In genomic region chr14:99602054-99602787, GRCh38 we compare ENCODE assay signal across 8 cellular contexts. TPM values are rescaled to one million over a fixed set of nuclear protein-coding genes. Genes with fewer than 3 reads are reported as not detected.
A peak's percentile ranks its signal among the peaks of the same experiment; 100 is the strongest.
DNase-seq lines count a peak whose midpoint lies in the region; ATAC-seq and TF ChIP-seq lines count a peak whose summit lies in the region.

No MANE protein-coding gene starts in this region.

- CTCF ChIA-PET in A673 (lab: Charles Lee), result interaction anchor here (1.0 kb wide), 1 partner anchor 15 kb away, joined by 3 read pairs; no protein-coding TSS in a partner anchor

- H3K27ac ChIP-seq in A673 (ENCODE audit: low read depth, low read length, poor library complexity, severe bottlenecking) (peak overlapping the region; percentile 45), adrenal gland (peak overlapping the region; percentile 67 to 86 (median 74)), right lobe of liver (peak overlapping the region; percentile 81 to 94 (median 91))

- H3K4me1 Mint-ChIP-seq in type B pancreatic cell (ENCODE audit: unreplicated experiment), result peaks cover 52% of the 10 kb centered on the region

- no peaks in the 10 kb centered on the region for H3K9me3 ChIP-seq in A673 (ENCODE audit: low read depth, low read length, poor library complexity, severe bottlenecking)
- no peaks in the 10 kb centered on the region for H3K9me3 ChIP-seq in adrenal gland (replicated peaks in 1 of 3)
- H3K9me3 ChIP-seq in right lobe of liver, result no peaks in the 10 kb centered on the region

- no peaks in the 10 kb centered on the region for H3K36me3 ChIP-seq in A673 (ENCODE audit: insufficient read depth, low read length, poor library complexity, severe bottlenecking)
- no peaks in the 10 kb centered on the region for H3K36me3 ChIP-seq in adrenal gland (replicated peaks in 1 of 2)
- H3K36me3 ChIP-seq in right lobe of liver, result no peaks in the 10 kb centered on the region

- TSS peak; percentile 40 for BruUV-seq in A673 (replicated peaks; lab: Mats Ljungman, UMichigan)

- POLR2A ChIA-PET in A673 (lab: Charles Lee; ENCODE audit: low non-redundant PET), result no interaction called here

- peak; percentile 40 for DNase-seq in A673 (ENCODE audit: low spot score)
- DNase-seq in HK-2 (ENCODE audit: unreplicated experiment), result peak; percentile 22
- DNase-seq in adrenal gland, result peak in 1 of 7 donors; percentile 37
- DNase-seq in right lobe of liver, result peak; percentile 79 to 86 (median 84)
- no peak for DNase-seq in type B pancreatic cell (ENCODE audit: extremely low spot score, unreplicated experiment)
- no peak for DNase-seq in activated effector memory CD4-positive, alpha-beta T cell treated with Interleukin-2 at 50 U/mL for 16 hours
- DNase-seq in COLO829 (ENCODE audit: low spot score), result no peak

- H3K4me1 ChIP-seq in A673 (ENCODE audit: insufficient read depth, low read length, poor library complexity, severe bottlenecking) (peaks cover 24% of the 10 kb centered on the region), adrenal gland (replicated peaks in 1 of 2) (peaks cover 53 to 55% of the 10 kb centered on the region in 2 donors), right lobe of liver (peaks cover 0 to 50% (median 27%) of the 10 kb centered on the region in 4 donors)

- H3K36me3 Mint-ChIP-seq in type B pancreatic cell, result no peaks in the 10 kb centered on the region

- TF ChIP-seq POLR2A in adrenal gland (IDR thresholded peaks at IDR 0.05) (no peak), right lobe of liver (IDR thresholded peaks at IDR 0.05) (peak; percentile 87)

- ATAC-seq in right lobe of liver (peak; percentile 50 to 64 (median 60)), HG03108 (IDR thresholded peaks at IDR 0.05; ENCODE audit: unreplicated experiment) (no peak)

- no peaks in the 10 kb centered on the region for H3K9me3 Mint-ChIP-seq in type B pancreatic cell

- peak overlapping the region; percentile 94 for H3K4me3 Mint-ChIP-seq in type B pancreatic cell

- peaks cover 9% of the 10 kb centered on the region for H3K27me3 Mint-ChIP-seq in type B pancreatic cell

- H3K4me3 ChIP-seq in A673 (ENCODE audit: low read depth, low read length, poor library complexity, severe bottlenecking), result peak overlapping the region; percentile 85
- peak overlapping the region in 1 of 4 donors; percentile 75 for H3K4me3 ChIP-seq in adrenal gland
- H3K4me3 ChIP-seq in right lobe of liver, result peak overlapping the region; percentile 50 to 63 (median 53)

- intact Hi-C loops in A673 (cut with micrococcal nuclease; ENCODE audit: unreplicated experiment) (no loop called here), adrenal gland (cut with DNase I) (loop anchor here in 1 of 2 donors (5.0 kb wide), 1 partner anchor 40 kb away; no protein-coding TSS in a partner anchor), right lobe of liver (cut with DNase I) (no loop called here)

- peak overlapping the region; percentile 78 for H3K27ac Mint-ChIP-seq in type B pancreatic cell

- WGBS in adrenal gland, 4 donors, result 30 to 39% (median 36%) methylated on average over 11 to 18 of the region's 18 CpGs
- 14% methylated on average over 14 of the region's 18 CpGs for WGBS in right lobe of liver (ENCODE audit: insufficient coverage, low coverage, low lambda C conversion rate, missing lambda C conversion rate)

- no peak for TF ChIP-seq CTCF in A673 (conservative IDR thresholded peaks at IDR 0.05; ENCODE audit: low read depth, low read length)
- no peak for TF ChIP-seq CTCF in adrenal gland (IDR thresholded peaks at IDR 0.05)
- no peak for TF ChIP-seq CTCF in right lobe of liver (IDR thresholded peaks at IDR 0.05)
- no peak for TF ChIP-seq CTCF in type B pancreatic cell (conservative IDR thresholded peaks at IDR 0.05)

- H3K27me3 ChIP-seq in A673 (replicated peaks; ENCODE audit: insufficient read depth, low read depth, low read length, poor library complexity) (no peaks in the 10 kb centered on the region), adrenal gland (no peaks in the 10 kb centered on the region), right lobe of liver (no peaks in the 10 kb centered on the region)

RNA-seq across cellular contexts. Expression of gene CCDC85C, which starts 1.8 kb away (rescaled TPM):
- total RNA-seq in A673 (2021) (24.6 and 31.5 TPM in 2 replicates), adrenal gland (10 to 100 TPM; 21.6 to 59.0 (median 41.3) TPM), right lobe of liver (10 to 100 TPM; 13.6 to 32.8 (median 21.8) TPM), type B pancreatic cell (ENCODE audit: low replicate concordance) (49.1 and 83.8 TPM in 2 replicates)
- polyA plus RNA-seq in adrenal gland, result 10 to 100 TPM; 10.8 to 41.7 (median 23.4) TPM

RNA-seq across cellular contexts. Expression of gene HHIPL1, which starts 42.7 kb away (rescaled TPM):
- total RNA-seq in A673 (2021) (0.06 and 0.15 TPM in 2 replicates), adrenal gland (1 to 10 TPM; 1.3 to 2.9 (median 1.7) TPM), right lobe of liver (1 to 10 TPM in 1 of 6 experiments, under 1 TPM in 5; 0.43 to 1.4 (median 0.66) TPM), type B pancreatic cell (ENCODE audit: low replicate concordance) (0.19 and 1.4 TPM in 2 replicates)
- polyA plus RNA-seq in adrenal gland, result under 1 TPM; 0.20 to 0.64 (median 0.51) TPM

Comparison
In these comparisons a context has a peak if more than half of its experiments do, and no peak if none do; other contexts are left out.
1. DNase-seq: peak in A673 (single experiment), HK-2 (single experiment) and right lobe of liver (3 of 3); none in type B pancreatic cell (single experiment), activated effector memory CD4-positive, alpha-beta T cell treated with Interleukin-2 at 50 U/mL for 16 hours (single experiment) and COLO829 (single experiment).
2. Peak in every context shown above with its lines, with median percentiles within 50 percentile points of each other: H3K27ac ChIP-seq.